Comparison of ENCODE assay signal across 8 cellular contexts in the genomic region with DNA sequence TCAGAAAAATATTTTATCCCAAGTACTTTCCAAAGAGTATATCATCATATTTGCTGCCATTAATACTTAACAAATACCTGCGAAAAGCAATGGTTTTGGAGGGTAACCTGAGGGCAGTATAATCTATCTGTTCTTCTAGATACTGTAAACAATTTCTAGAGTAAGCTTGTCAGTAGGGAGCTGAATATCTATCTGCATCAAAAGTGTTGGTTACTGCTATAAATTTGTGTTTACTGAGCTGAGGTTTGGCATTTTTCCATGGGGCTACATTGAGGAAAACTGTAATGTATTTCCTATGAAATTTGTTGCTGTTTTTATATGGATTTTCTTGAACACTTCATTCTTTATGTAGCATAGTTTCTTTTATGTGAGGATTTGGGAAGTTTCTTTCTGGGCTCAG.
"Had no signal": no experiment of that assay in that cellular context is flagged by ENCODE, and none has a peak within 500 bp of the region (broad histone marks: within the 10 kb centered on the region; RNA-seq: fewer than 3 reads in every experiment).

No MANE protein-coding gene starts in this region.

- H3K9ac ChIP-seq: GM23248, KMS-11 had no signal

- H3K27ac Mint-ChIP-seq: H9, IgD-negative memory B cell had no signal

- H3K36me3 Mint-ChIP-seq: IgD-negative memory B cell had no signal

- DNase-seq: GM23248, GOT3, H9, HCEC 1CT, KBM-7 had no signal

- H3K27ac ChIP-seq: GM23248, HL-60, KMS-11 had no signal

- H3K27me3 Mint-ChIP-seq: IgD-negative memory B cell had no signal

- H3K4me1 Mint-ChIP-seq: IgD-negative memory B cell had no signal

- H3K9me3 Mint-ChIP-seq: H9 had no signal

- H3K4me3 Mint-ChIP-seq: H9, IgD-negative memory B cell had no signal

- H3K4me3 ChIP-seq: GM23248 had no signal
